ENCODE assay signal across 33 cellular contexts in the genomic region with DNA sequence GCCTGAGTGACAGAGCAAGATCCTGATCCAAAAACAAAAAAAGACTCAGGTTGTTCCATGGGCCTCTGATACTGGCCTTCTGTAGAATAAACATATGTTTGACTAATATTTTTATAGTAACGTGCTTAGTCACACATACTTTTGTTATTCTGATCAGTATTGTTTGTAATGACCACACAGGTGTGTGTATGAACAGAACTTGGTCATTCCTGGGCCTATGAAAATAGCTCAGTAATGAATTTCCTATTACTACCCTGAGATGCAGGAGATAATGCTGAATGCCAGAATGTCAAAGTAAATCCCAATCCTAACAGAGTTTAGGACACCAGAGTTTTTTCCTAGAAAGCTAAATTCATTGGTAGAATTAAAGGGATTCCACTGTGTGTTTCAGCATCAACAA.
"Had no signal": no experiment of that assay in that cellular context is flagged by ENCODE, and none has a peak within 500 bp of the region (broad histone marks: within the 10 kb centered on the region; RNA-seq: fewer than 3 reads in every experiment).

No MANE protein-coding gene starts in this region.

- H3K27me3 Mint-ChIP-seq: activated CD4-positive, alpha-beta memory T cell treated with anti-CD3 and anti-CD28 coated beads, Interleukin-2, amount 10 ng/mL, durations not matched to agents 7 days and 5 days; activated naive CD8-positive, alpha-beta T cell treated with anti-CD3 and anti-CD28 coated beads for 36 hours; activated T-helper 17 cell treated with anti-CD3 and anti-CD28 coated beads, Interleukin-2, amount 50 U/mL, for 72 hours had no signal

- H3K4me1 ChIP-seq: Peyer's patch had no signal

- H3K4me3 ChIP-seq: cardiac muscle cell, MG63, Peyer's patch had no signal

- H3K9me3 Mint-ChIP-seq: activated CD4-positive, alpha-beta memory T cell treated with anti-CD3 and anti-CD28 coated beads, Interleukin-2, amount 10 ng/mL, durations not matched to agents 7 days and 5 days; activated naive CD8-positive, alpha-beta T cell treated with anti-CD3 and anti-CD28 coated beads for 36 hours; activated T-cell treated with anti-CD3 and anti-CD28 coated beads, Interleukin-2, amount 50 U/mL, for 72 hours; activated T-helper 17 cell treated with anti-CD3 and anti-CD28 coated beads, Interleukin-2, amount 50 U/mL, for 72 hours; central memory CD8-positive, alpha-beta T cell had no signal

- DNase-seq: activated CD4-positive, alpha-beta memory T cell treated with anti-CD3 and anti-CD28 coated beads, Interleukin-2, amount 10 ng/mL, durations not matched to agents 7 days and 5 days; activated CD4-positive, alpha-beta T cell treated with anti-CD3 and anti-CD28 coated beads for 1 hour; activated CD4-positive, alpha-beta T cell treated with anti-CD3 and anti-CD28 coated beads for 48 hours; activated CD4-positive, CD25-positive, alpha-beta regulatory T cell; activated CD8-positive, alpha-beta memory T cell treated with anti-CD3 and anti-CD28 coated beads for 24 hours; activated CD8-positive, alpha-beta memory T cell treated with anti-CD3 and anti-CD28 coated beads, Interleukin-2, amount 10 ng/mL, durations not matched to agents 7 days and 5 days; activated CD8-positive, alpha-beta memory T cell treated with anti-CD3 and anti-CD28 coated beads, Interleukin-2, amount 50 U/mL, for 48 hours; activated effector memory CD4-positive, alpha-beta T cell treated with anti-CD3 and anti-CD28 coated beads, Interleukin-2, amount 50 U/mL, for 16 hours; activated naive CD4-positive, alpha-beta T cell; activated naive CD4-positive, alpha-beta T cell treated with anti-CD3 and anti-CD28 coated beads, Interleukin-2, amount 50 U/mL, for 16 hours; activated naive CD8-positive, alpha-beta T cell treated with anti-CD3 and anti-CD28 coated beads for 36 hours; activated T-cell treated with anti-CD3 and anti-CD28 coated beads, Interleukin-2, amount 50 U/mL, for 72 hours; amniotic stem cell; aorta; brain microvascular endothelial cell; Karpas-422; KBM-7; MG63; NCI-H1048; NCI-H1105 treated with DMSO at 0.1 percent for 48 hours; NCI-H1436; NCI-H1694; NCI-H1930; NCI-H345; NCI-H524 treated with DMSO at 0.1 percent for 48 hours; Peyer's patch; Right ventricle myocardium superior; RPMI8226; T1000; WERI-Rb-1 had no signal

- H3K36me3 Mint-ChIP-seq: activated CD8-positive, alpha-beta memory T cell treated with anti-CD3 and anti-CD28 coated beads, Interleukin-2, amount 10 ng/mL, durations not matched to agents 7 days and 5 days; activated naive CD8-positive, alpha-beta T cell treated with anti-CD3 and anti-CD28 coated beads for 36 hours had no signal

- H3K27me3 ChIP-seq: brain microvascular endothelial cell, cardiac muscle cell, MG63, Peyer's patch had no signal

- H3K9me3 ChIP-seq: MG63, Peyer's patch had no signal

- H3K27ac Mint-ChIP-seq: activated CD4-positive, alpha-beta memory T cell treated with anti-CD3 and anti-CD28 coated beads, Interleukin-2, amount 10 ng/mL, durations not matched to agents 7 days and 5 days; activated CD8-positive, alpha-beta memory T cell treated with anti-CD3 and anti-CD28 coated beads, Interleukin-2, amount 10 ng/mL, durations not matched to agents 7 days and 5 days; activated naive CD8-positive, alpha-beta T cell treated with anti-CD3 and anti-CD28 coated beads for 36 hours; activated T-cell treated with anti-CD3 and anti-CD28 coated beads, Interleukin-2, amount 50 U/mL, for 72 hours; activated T-helper 17 cell treated with anti-CD3 and anti-CD28 coated beads, Interleukin-2, amount 50 U/mL, for 72 hours had no signal

- H3K27ac ChIP-seq: brain microvascular endothelial cell, cardiac muscle cell, Peyer's patch, WERI-Rb-1 had no signal

- H3K36me3 ChIP-seq: brain microvascular endothelial cell, cardiac muscle cell, MG63, Peyer's patch, WERI-Rb-1 had no signal

- H3K4me1 Mint-ChIP-seq: activated CD4-positive, alpha-beta memory T cell treated with anti-CD3 and anti-CD28 coated beads, Interleukin-2, amount 10 ng/mL, durations not matched to agents 7 days and 5 days; activated CD8-positive, alpha-beta memory T cell treated with anti-CD3 and anti-CD28 coated beads, Interleukin-2, amount 10 ng/mL, durations not matched to agents 7 days and 5 days; activated naive CD8-positive, alpha-beta T cell treated with anti-CD3 and anti-CD28 coated beads for 36 hours; activated T-helper 17 cell treated with anti-CD3 and anti-CD28 coated beads, Interleukin-2, amount 50 U/mL, for 72 hours; central memory CD8-positive, alpha-beta T cell had no signal

- ATAC-seq: activated CD8-positive, alpha-beta memory T cell treated with anti-CD3 and anti-CD28 coated beads, Interleukin-2, amount 10 ng/mL, durations not matched to agents 7 days and 5 days; activated T-cell treated with anti-CD3 and anti-CD28 coated beads, Interleukin-2, amount 50 U/mL, for 72 hours; activated T-helper 17 cell treated with anti-CD3 and anti-CD28 coated beads, Interleukin-2, amount 50 U/mL, for 72 hours had no signal

- H3K4me3 Mint-ChIP-seq: activated CD4-positive, alpha-beta memory T cell treated with anti-CD3 and anti-CD28 coated beads, Interleukin-2, amount 10 ng/mL, durations not matched to agents 7 days and 5 days; activated CD8-positive, alpha-beta memory T cell treated with anti-CD3 and anti-CD28 coated beads, Interleukin-2, amount 10 ng/mL, durations not matched to agents 7 days and 5 days; activated naive CD8-positive, alpha-beta T cell treated with anti-CD3 and anti-CD28 coated beads for 36 hours; activated T-cell treated with anti-CD3 and anti-CD28 coated beads, Interleukin-2, amount 50 U/mL, for 72 hours; activated T-helper 17 cell treated with anti-CD3 and anti-CD28 coated beads, Interleukin-2, amount 50 U/mL, for 72 hours; central memory CD8-positive, alpha-beta T cell had no signal
